In genomic region chr10:22003111-22003963, GRCh38 we compare ENCODE assay signal across 8 cellular contexts. TPM values are rescaled to one million over a fixed set of nuclear protein-coding genes. Genes with fewer than 3 reads are reported as not detected.
DNase-seq lines count a peak whose midpoint lies in the region; TF ChIP-seq lines count a peak whose summit lies in the region.

TSS of gene DNAJC1 (minus strand) at chr10:22003730. CDS start at chr10:22003434, 296 bp downstream.

- no peak for TF ChIP-seq CTCF in GM20000 (IDR thresholded peaks at IDR 0.05; ENCODE audit: extremely low read depth, missing control alignments)

- DNase-seq in COLO668 (lab: John Stamatoyannopoulos, UW; ENCODE audit: unreplicated experiment) (peak; percentile 95), GM20000 (ENCODE audit: low spot score) (peak; percentile 95), HT-29 (ENCODE audit: low spot score) (peak; percentile 97), lung microvascular endothelial cell (ENCODE audit: low read depth in 2 of 2) (peak; percentile 95 to 96)
- DNase-seq in NK-92 treated with Interleukin-12 subunit alpha and Interleukin-12 subunit beta, amount 100 ng/mL, for 24 hours (lab: John Stamatoyannopoulos, UW): peak; percentile 81
- peak; percentile 100 for DNase-seq in activated CD8-positive, alpha-beta memory T cell treated with anti-CD3 and anti-CD28 coated beads for 24 hours
- peak; percentile 98 for DNase-seq in effector CD8-positive, alpha-beta T cell (lab: John Stamatoyannopoulos, UW)
- DNase-seq in stimulated activated CD4-positive, alpha-beta T cell treated with anti-CD3 and anti-CD28 coated beads, TNF-alpha, amount 100 ng/mL, for 48 hours (ENCODE audit: low read depth in 3 of 3): peak; percentile 96 to 98 (median 97)

RNA-seq across cellular contexts. Expression of gene DNAJC1, which starts in this region (rescaled TPM):
- 22.0 and 26.5 TPM in 2 replicates for total RNA-seq in HT-29 (2014; rRNA removed; shearing (Covaris generic))
- total RNA-seq in lung microvascular endothelial cell: 23.5 and 33.7 TPM in 2 replicates

Comparison
In these comparisons a context has a peak if more than half of its experiments do, and no peak if none do; other contexts are left out.
1. Peak in every context shown above with its lines: DNase-seq.